ENCODE assay signal across 8 cellular contexts in the genomic region with DNA sequence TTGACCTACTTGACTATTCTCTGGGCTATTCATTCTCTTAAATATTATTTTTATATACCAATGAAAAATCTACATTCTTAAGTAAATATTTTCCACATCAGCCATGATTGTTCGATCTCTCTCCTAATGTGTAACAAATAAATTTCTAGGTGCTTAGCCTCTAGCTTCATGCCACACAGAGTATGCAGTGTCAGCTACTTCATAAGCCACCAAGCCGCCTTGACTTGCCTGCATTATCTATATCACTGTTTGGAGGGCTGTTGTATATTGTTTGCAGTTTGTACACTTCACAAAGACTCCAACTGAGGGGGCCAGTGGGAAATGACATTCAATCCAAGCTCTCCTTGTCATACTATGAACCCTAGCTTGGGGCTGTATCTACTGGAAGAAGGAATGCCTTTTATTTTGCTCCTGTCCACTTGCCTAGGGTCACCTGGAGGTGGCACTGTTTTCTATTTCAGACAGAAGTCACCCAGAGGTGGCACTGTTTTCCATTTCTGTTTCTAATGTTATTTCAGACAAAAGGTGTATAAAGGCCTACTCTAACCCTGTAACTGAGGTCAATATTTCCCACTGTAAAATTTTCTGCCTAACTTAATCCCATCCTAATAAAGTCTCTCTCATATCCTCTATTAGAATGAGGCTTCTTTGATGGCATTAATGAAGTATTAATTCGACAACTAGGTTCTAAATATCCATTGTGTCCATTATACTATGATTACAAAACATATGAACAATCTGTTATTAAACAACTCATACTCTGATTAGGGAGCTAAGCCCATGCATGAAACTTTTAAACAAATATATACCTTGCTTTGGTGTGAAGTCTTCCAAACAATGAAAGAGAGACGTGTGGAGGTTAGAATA.
DNase-seq lines count a peak whose midpoint lies in the region; ATAC-seq and TF ChIP-seq lines count a peak whose summit lies in the region.

No MANE protein-coding gene starts in this region.

- ATAC-seq in GM18870 (IDR thresholded peaks at IDR 0.05; ENCODE audit: unreplicated experiment) (peak; percentile 97), HG03039 (IDR thresholded peaks at IDR 0.05; ENCODE audit: unreplicated experiment) (peak; percentile 99)

- no peak overlapping the region for H3K4me3 ChIP-seq in foreskin fibroblast (ENCODE audit: low read depth in 1 of 2, low read length in 2 of 2)

- TF ChIP-seq CTCF in foreskin fibroblast (IDR thresholded peaks at IDR 0.05; ENCODE audit: low read depth, low read length), result peak; percentile 67

- DNase-seq in COLO668 (lab: John Stamatoyannopoulos, UW; ENCODE audit: unreplicated experiment) (peak; percentile 7), NCI-H69 (lab: John Stamatoyannopoulos, UW) (peak; percentile 51), foreskin fibroblast (peak; percentile 34 to 80), midbrain (lab: John Stamatoyannopoulos, UW) (no peak)
- DNase-seq in activated CD8-positive, alpha-beta memory T cell treated with anti-CD3 and anti-CD28 coated beads, Interleukin-2, amount 50 U/mL, for 1 hour (ENCODE audit: extremely low read depth), result peak; percentile 7
- DNase-seq in stimulated activated CD4-positive, alpha-beta T cell treated with anti-CD3 and anti-CD28 coated beads, Interleukin-15, amount 100 ng/mL, for 48 hours (ENCODE audit: low read depth in 2 of 2), result peak; percentile 9 to 12
